Comparison of ENCODE assay signal across 13 cellular contexts in genomic region chr6:134750669-134751068, GRCh38.
DNase-seq lines count a peak whose midpoint lies in the region; FAIRE-seq and TF ChIP-seq lines count a peak whose summit lies in the region.
"Had no signal": no experiment of that assay in that cellular context is flagged by ENCODE, and none has a peak within 500 bp of the region (broad histone marks: within the 10 kb centered on the region; RNA-seq: fewer than 3 reads in every experiment).

No MANE protein-coding gene starts in this region.

- intact Hi-C loops in kidney (cut with DNase I): no loop called here

- no peak overlapping the region for H3K4me3 ChIP-seq in astrocyte (ENCODE audit: insufficient read depth, low read depth, low read length)
- H3K4me3 ChIP-seq in kidney (ENCODE audit: low read length in 2 of 2): no peak overlapping the region
- H3K4me3 ChIP-seq: left lung, sigmoid colon had no signal

- TF ChIP-seq CTCF in astrocyte (IDR thresholded peaks at IDR 0.05; ENCODE audit: insufficient read depth, low read depth, low read length): no peak
- no peak for TF ChIP-seq CTCF in nephron progenitor cell (IDR thresholded peaks at IDR 0.05)
- TF ChIP-seq CTCF in kidney (IDR thresholded peaks at IDR 0.05; ENCODE audit: borderline replicate concordance, extremely low read depth, insufficient read depth): no peak

- H3K4me1 ChIP-seq in astrocyte (ENCODE audit: insufficient read depth, low read length) (no peaks in the 10 kb centered on the region), kidney (ENCODE audit: control insufficient read depth in 1 of 2, insufficient read depth in 1 of 2, low read depth in 1 of 2, low read length in 2 of 2) (peaks cover 2 to 6% of the 10 kb centered on the region in 2 donors)
- H3K4me1 ChIP-seq: left lung, sigmoid colon had no signal

- no peak overlapping the region for H3K4me3 Mint-ChIP-seq in astrocyte (ENCODE audit: unreplicated experiment)
- no peak overlapping the region for H3K4me3 Mint-ChIP-seq in nephron progenitor cell
- H3K4me3 Mint-ChIP-seq: natural killer cell had no signal

- no peak overlapping the region for H2AFZ ChIP-seq in astrocyte (ENCODE audit: low read depth, low read length)

- H3K27ac ChIP-seq in astrocyte (ENCODE audit: low read depth, low read length) (no peak overlapping the region), kidney (ENCODE audit: low read depth in 2 of 2, low read length in 2 of 2) (no peak overlapping the region)
- H3K27ac ChIP-seq: left lung, sigmoid colon had no signal

- H3K36me3 ChIP-seq in astrocyte (ENCODE audit: insufficient read depth, low read length) (no peaks in the 10 kb centered on the region), kidney (ENCODE audit: control insufficient read depth in 1 of 2, insufficient read depth in 2 of 2, low read length in 2 of 2) (no peaks in the 10 kb centered on the region)
- H3K36me3 ChIP-seq: left lung, sigmoid colon had no signal

- FAIRE-seq in astrocyte (lab: Jason Lieb, UNC): peak; percentile 34
- FAIRE-seq in kidney (lab: Jason Lieb, UNC): no peak
- FAIRE-seq: endothelial cell of umbilical vein had no signal

- DNase-seq in EL (peak; percentile 65), NCI-H1092 treated with DMSO at 0.1 percent for 48 hours (lab: John Stamatoyannopoulos, UW) (peak; percentile 24), astrocyte (ENCODE audit: low read depth) (peak; percentile 50), nephron progenitor cell (no peak), MV-4-11 (lab: John Stamatoyannopoulos, UW) (no peak), kidney (no peak), HUDEP-2 (lab: John Stamatoyannopoulos, UW; ENCODE audit: unreplicated experiment in 76 of 76) (no peak)
- DNase-seq: activated gamma-delta T cell treated with Interleukin-2 at 50 U/mL for 16 hours, left lung, natural killer cell, NCI-H1048, sigmoid colon had no signal

- H3K9me3 Mint-ChIP-seq in astrocyte (ENCODE audit: unreplicated experiment) (peaks cover 6% of the 10 kb centered on the region), nephron progenitor cell (no peaks in the 10 kb centered on the region)

- H3K27me3 ChIP-seq in astrocyte (ENCODE audit: insufficient read depth, low read length): no peaks in the 10 kb centered on the region
- H3K27me3 ChIP-seq: left lung, sigmoid colon had no signal

- H3K27me3 Mint-ChIP-seq in astrocyte (ENCODE audit: low read depth, unreplicated experiment): peaks cover under 1% of the 10 kb centered on the region
- peaks cover 5% of the 10 kb centered on the region for H3K27me3 Mint-ChIP-seq in nephron progenitor cell (ENCODE audit: low read depth, poor library complexity)

- H3K9ac ChIP-seq in astrocyte (ENCODE audit: low read length): no peak overlapping the region
- H3K9ac ChIP-seq in kidney (ENCODE audit: low read length in 2 of 2): no peak overlapping the region

- H3K27ac Mint-ChIP-seq in astrocyte (ENCODE audit: unreplicated experiment) (no peak overlapping the region), nephron progenitor cell (peak overlapping the region; percentile 18)
- H3K27ac Mint-ChIP-seq: natural killer cell had no signal

- no peaks in the 10 kb centered on the region for H4K20me1 ChIP-seq in astrocyte (ENCODE audit: insufficient read depth, low read length)

- no peaks in the 10 kb centered on the region for H3K36me3 Mint-ChIP-seq in astrocyte (ENCODE audit: low read depth, unreplicated experiment)
- H3K36me3 Mint-ChIP-seq in nephron progenitor cell (ENCODE audit: low read depth): no peaks in the 10 kb centered on the region
- H3K36me3 Mint-ChIP-seq: natural killer cell had no signal

- H3K4me1 Mint-ChIP-seq in astrocyte (ENCODE audit: low read depth, unreplicated experiment): peaks cover 6% of the 10 kb centered on the region
- no peaks in the 10 kb centered on the region for H3K4me1 Mint-ChIP-seq in nephron progenitor cell
- H3K4me1 Mint-ChIP-seq: natural killer cell had no signal

- no peak overlapping the region for H3K4me2 ChIP-seq in astrocyte (ENCODE audit: low read length)

- H3K79me2 ChIP-seq in astrocyte (ENCODE audit: insufficient read depth, low read length): no peaks in the 10 kb centered on the region

- no peaks in the 10 kb centered on the region for H3K9me3 ChIP-seq in astrocyte (ENCODE audit: insufficient read depth, low read depth, low read length)
- no peaks in the 10 kb centered on the region for H3K9me3 ChIP-seq in kidney (ENCODE audit: control insufficient read depth in 1 of 2, low read length in 2 of 2)
- H3K9me3 ChIP-seq: left lung had no signal

Comparison
In these comparisons a context has a peak if more than half of its experiments do, and no peak if none do; other contexts are left out.
1. DNase-seq: peak in EL (single experiment), NCI-H1092 treated with DMSO at 0.1 percent for 48 hours (single experiment) and astrocyte (single experiment); none in nephron progenitor cell (single experiment), MV-4-11 (single experiment), kidney (single experiment) and HUDEP-2 (0 of 76).